1 cellular context compared by ENCODE assay signal in genomic region chrX:19924285-19924684, GRCh38.
TF ChIP-seq lines count a peak whose summit lies in the region.

No MANE protein-coding gene starts in this region.

TF ChIP-seq in WTC11, 78 proteins besides CTCF, POLR2A, EP300 and RAD21 (continued from another document):
- TF ChIP-seq, protein P1, sequence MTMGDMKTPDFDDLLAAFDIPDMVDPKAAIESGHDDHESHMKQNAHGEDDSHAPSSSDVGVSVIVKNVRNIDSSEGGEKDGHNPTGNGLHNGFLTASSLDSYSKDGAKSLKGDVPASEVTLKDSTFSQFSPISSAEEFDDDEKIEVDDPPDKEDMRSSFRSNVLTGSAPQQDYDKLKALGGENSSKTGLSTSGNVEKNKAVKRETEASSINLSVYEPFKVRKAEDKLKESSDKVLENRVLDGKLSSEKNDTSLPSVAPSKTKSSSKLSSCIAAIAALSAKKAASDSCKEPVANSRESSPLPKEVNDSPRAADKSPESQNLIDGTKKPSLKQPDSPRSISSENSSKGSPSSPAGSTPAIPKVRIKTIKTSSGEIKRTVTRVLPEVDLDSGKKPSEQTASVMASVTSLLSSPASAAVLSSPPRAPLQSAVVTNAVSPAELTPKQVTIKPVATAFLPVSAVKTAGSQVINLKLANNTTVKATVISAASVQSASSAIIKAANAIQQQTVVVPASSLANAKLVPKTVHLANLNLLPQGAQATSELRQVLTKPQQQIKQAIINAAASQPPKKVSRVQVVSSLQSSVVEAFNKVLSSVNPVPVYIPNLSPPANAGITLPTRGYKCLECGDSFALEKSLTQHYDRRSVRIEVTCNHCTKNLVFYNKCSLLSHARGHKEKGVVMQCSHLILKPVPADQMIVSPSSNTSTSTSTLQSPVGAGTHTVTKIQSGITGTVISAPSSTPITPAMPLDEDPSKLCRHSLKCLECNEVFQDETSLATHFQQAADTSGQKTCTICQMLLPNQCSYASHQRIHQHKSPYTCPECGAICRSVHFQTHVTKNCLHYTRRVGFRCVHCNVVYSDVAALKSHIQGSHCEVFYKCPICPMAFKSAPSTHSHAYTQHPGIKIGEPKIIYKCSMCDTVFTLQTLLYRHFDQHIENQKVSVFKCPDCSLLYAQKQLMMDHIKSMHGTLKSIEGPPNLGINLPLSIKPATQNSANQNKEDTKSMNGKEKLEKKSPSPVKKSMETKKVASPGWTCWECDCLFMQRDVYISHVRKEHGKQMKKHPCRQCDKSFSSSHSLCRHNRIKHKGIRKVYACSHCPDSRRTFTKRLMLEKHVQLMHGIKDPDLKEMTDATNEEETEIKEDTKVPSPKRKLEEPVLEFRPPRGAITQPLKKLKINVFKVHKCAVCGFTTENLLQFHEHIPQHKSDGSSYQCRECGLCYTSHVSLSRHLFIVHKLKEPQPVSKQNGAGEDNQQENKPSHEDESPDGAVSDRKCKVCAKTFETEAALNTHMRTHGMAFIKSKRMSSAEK (CRISPR knock-in tag; IDR thresholded peaks at IDR 0.05; ENCODE audit: borderline replicate concordance): no peak
- TF ChIP-seq ZNF396 (CRISPR knock-in tag; IDR thresholded peaks at IDR 0.05; ENCODE audit: borderline replicate concordance) (no peak), USF1 (CRISPR knock-in tag; IDR thresholded peaks at IDR 0.05) (no peak), PRRX2 (CRISPR knock-in tag; IDR thresholded peaks at IDR 0.05) (no peak), NR1H2 (CRISPR knock-in tag; IDR thresholded peaks at IDR 0.05) (no peak), ATF3 (CRISPR knock-in tag; conservative IDR thresholded peaks at IDR 0.05) (no peak), NFATC4 (CRISPR knock-in tag; IDR thresholded peaks at IDR 0.05) (no peak), RELA (CRISPR knock-in tag; IDR thresholded peaks at IDR 0.05; ENCODE audit: borderline replicate concordance) (no peak), NR3C1 (CRISPR knock-in tag; conservative IDR thresholded peaks at IDR 0.05; ENCODE audit: low read depth) (no peak)
- TF ChIP-seq, protein P2, sequence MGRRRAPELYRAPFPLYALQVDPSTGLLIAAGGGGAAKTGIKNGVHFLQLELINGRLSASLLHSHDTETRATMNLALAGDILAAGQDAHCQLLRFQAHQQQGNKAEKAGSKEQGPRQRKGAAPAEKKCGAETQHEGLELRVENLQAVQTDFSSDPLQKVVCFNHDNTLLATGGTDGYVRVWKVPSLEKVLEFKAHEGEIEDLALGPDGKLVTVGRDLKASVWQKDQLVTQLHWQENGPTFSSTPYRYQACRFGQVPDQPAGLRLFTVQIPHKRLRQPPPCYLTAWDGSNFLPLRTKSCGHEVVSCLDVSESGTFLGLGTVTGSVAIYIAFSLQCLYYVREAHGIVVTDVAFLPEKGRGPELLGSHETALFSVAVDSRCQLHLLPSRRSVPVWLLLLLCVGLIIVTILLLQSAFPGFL (CRISPR knock-in tag; IDR thresholded peaks at IDR 0.05; ENCODE audit: borderline replicate concordance): no peak
